In genomic region chr2:70942396-70942795, GRCh38 we compare ENCODE assay signal across 23 cellular contexts. TPM values are rescaled to one million over a fixed set of nuclear protein-coding genes. Genes with fewer than 3 reads are reported as not detected.
DNase-seq lines count a peak whose midpoint lies in the region; ATAC-seq and TF ChIP-seq lines count a peak whose summit lies in the region.
"Had no signal": no experiment of that assay in that cellular context is flagged by ENCODE, and none has a peak within 500 bp of the region (broad histone marks: within the 10 kb centered on the region; RNA-seq: fewer than 3 reads in every experiment).

No MANE protein-coding gene starts in this region.

- peak overlapping the region; percentile 78 for H2AK5ac ChIP-seq in neuronal stem cell (ENCODE audit: low read depth, low read length)

- no peak overlapping the region for H3K4me2 ChIP-seq in neuronal stem cell (ENCODE audit: insufficient read depth, low read length, poor library complexity, severe bottlenecking)
- H3K4me2 ChIP-seq: BLaER1, GM23338 had no signal

- no peak for ATAC-seq in activated naive CD8-positive, alpha-beta T cell treated with anti-CD3 and anti-CD28 coated beads, Interleukin-2, amount 10 ng/mL, durations not matched to agents 7 days and 5 days (ENCODE audit: low read depth)
- no peak for ATAC-seq in activated naive CD8-positive, alpha-beta T cell treated with anti-CD3 and anti-CD28 coated beads, Interleukin-2, amount 50 U/mL, for 24 hours
- ATAC-seq in upper lobe of left lung (ENCODE audit: low FRiP score in 2 of 2) (no peak), HG03025 (IDR thresholded peaks at IDR 0.05; ENCODE audit: low FRiP score, unreplicated experiment) (no peak)

- H3K4me1 Mint-ChIP-seq in activated naive CD8-positive, alpha-beta T cell treated with anti-CD3 and anti-CD28 coated beads, Interleukin-2, amount 10 ng/mL, durations not matched to agents 7 days and 5 days, result peaks cover 3% of the 10 kb centered on the region
- H3K4me1 Mint-ChIP-seq in activated naive CD8-positive, alpha-beta T cell treated with anti-CD3 and anti-CD28 coated beads, Interleukin-2, amount 50 U/mL, for 24 hours, result peaks cover 1% of the 10 kb centered on the region

- no peak overlapping the region for H3K9ac ChIP-seq in neuronal stem cell (ENCODE audit: low read depth, low read length, poor library complexity)
- H3K9ac ChIP-seq: BLaER1 had no signal

- H3K79me1 ChIP-seq in neuronal stem cell (ENCODE audit: low read depth, low read length), result no peaks in the 10 kb centered on the region

- WGBS in neuronal stem cell (ENCODE audit: extremely low coverage in 2 of 2, insufficient read length in 2 of 2, insufficient replicate concordance in 1 of 2), 2 donors, result no CpG with 5 or more reads among the region's 3 CpGs
- WGBS in upper lobe of left lung, 2 donors, result 57 to 60% methylated on average over 3 of the region's 3 CpGs

- peak overlapping the region; percentile 40 for H2BK5ac ChIP-seq in neuronal stem cell (ENCODE audit: low read length)

- no peak overlapping the region for H2AFZ ChIP-seq in neuronal stem cell (ENCODE audit: low read length)
- H2AFZ ChIP-seq: GM23338 had no signal

- no peak overlapping the region for H2BK120ac ChIP-seq in neuronal stem cell (ENCODE audit: low read depth, low read length)

- POLR2A ChIA-PET in activated naive CD8-positive, alpha-beta T cell treated with anti-CD3 and anti-CD28 coated beads, Interleukin-2, amount 10 ng/mL, durations not matched to agents 7 days and 5 days (lab: Charles Lee), result no interaction called here

- H2BK12ac ChIP-seq in neuronal stem cell (ENCODE audit: low read length), result no peak overlapping the region

- no peaks in the 10 kb centered on the region for H3K36me3 Mint-ChIP-seq in activated naive CD8-positive, alpha-beta T cell treated with anti-CD3 and anti-CD28 coated beads, Interleukin-2, amount 10 ng/mL, durations not matched to agents 7 days and 5 days
- no peaks in the 10 kb centered on the region for H3K36me3 Mint-ChIP-seq in activated naive CD8-positive, alpha-beta T cell treated with anti-CD3 and anti-CD28 coated beads, Interleukin-2, amount 50 U/mL, for 24 hours (ENCODE audit: low read depth)

- TF ChIP-seq EP300 in upper lobe of left lung (IDR thresholded peaks at IDR 0.05), result no peak

- no peak overlapping the region for H3K23ac ChIP-seq in neuronal stem cell (ENCODE audit: low read depth, low read length, poor library complexity)

- peak; percentile 10 for DNase-seq in activated naive CD8-positive, alpha-beta T cell treated with anti-CD3 and anti-CD28 coated beads, Interleukin-2, amount 10 ng/mL, durations not matched to agents 7 days and 5 days
- DNase-seq in activated naive CD8-positive, alpha-beta T cell treated with anti-CD3 and anti-CD28 coated beads, Interleukin-2, amount 50 U/mL, for 24 hours, result no peak
- peak; percentile 58 for DNase-seq in coronary artery (ENCODE audit: low spot score)
- no peak for DNase-seq in neuronal stem cell (ENCODE audit: low spot score)
- DNase-seq in upper lobe of left lung, result no peak
- no peak for DNase-seq in NCI-H1092 (lab: John Stamatoyannopoulos, UW)
- DNase-seq: HCEC 1CT, NCI-H1048, NCI-H1436, NCI-H187, NCI-H2081 treated with DMSO at 0.1 percent for 48 hours, NCI-H2171, NCI-H226, NCI-H510A, NCI-H69, SHP77 treated with DMSO at 0.1 percent for 48 hours had no signal

- H3K4me1 ChIP-seq in neuronal stem cell (ENCODE audit: control insufficient read depth in 2 of 2, insufficient read depth in 1 of 2, low read depth in 1 of 2, low read length in 2 of 2) (peaks cover 57 to 65% of the 10 kb centered on the region in 2 donors), upper lobe of left lung (no peaks in the 10 kb centered on the region)

- no peak overlapping the region for H4K91ac ChIP-seq in neuronal stem cell (ENCODE audit: low read depth, low read length, poor library complexity)

- no peak for TF ChIP-seq CTCF in coronary artery (IDR thresholded peaks at IDR 0.05)
- TF ChIP-seq CTCF in upper lobe of left lung (IDR thresholded peaks at IDR 0.05), result no peak

- H3K4me3 Mint-ChIP-seq in activated naive CD8-positive, alpha-beta T cell treated with anti-CD3 and anti-CD28 coated beads, Interleukin-2, amount 10 ng/mL, durations not matched to agents 7 days and 5 days, result no peak overlapping the region
- H3K4me3 Mint-ChIP-seq in activated naive CD8-positive, alpha-beta T cell treated with anti-CD3 and anti-CD28 coated beads, Interleukin-2, amount 50 U/mL, for 24 hours, result no peak overlapping the region
- H3K4me3 Mint-ChIP-seq: CD4-positive, alpha-beta T cell; GM23338 had no signal

- no peak overlapping the region for H3K4ac ChIP-seq in neuronal stem cell (ENCODE audit: low read length)

- H3K27me3 ChIP-seq in neuronal stem cell (ENCODE audit: control insufficient read depth in 3 of 3, insufficient read depth in 3 of 3, low read depth in 1 of 3, low read length in 3 of 3), result peaks cover 0 to 5% (median 0%) of the 10 kb centered on the region in 3 experiments
- no peaks in the 10 kb centered on the region for H3K27me3 ChIP-seq in upper lobe of left lung
- H3K27me3 ChIP-seq: BLaER1 had no signal

- H3K9me3 Mint-ChIP-seq in activated naive CD8-positive, alpha-beta T cell treated with anti-CD3 and anti-CD28 coated beads, Interleukin-2, amount 10 ng/mL, durations not matched to agents 7 days and 5 days, result no peaks in the 10 kb centered on the region
- no peaks in the 10 kb centered on the region for H3K9me3 Mint-ChIP-seq in activated naive CD8-positive, alpha-beta T cell treated with anti-CD3 and anti-CD28 coated beads, Interleukin-2, amount 50 U/mL, for 24 hours
- H3K9me3 Mint-ChIP-seq: CD4-positive, alpha-beta T cell; GM23338 had no signal

- H3K4me3 ChIP-seq in coronary artery (no peak overlapping the region), neuronal stem cell (ENCODE audit: low read length in 2 of 2) (no peak overlapping the region), upper lobe of left lung (no peak overlapping the region)
- H3K4me3 ChIP-seq: BLaER1, GM23338, SK-N-MC had no signal

- no peak overlapping the region for H3K27ac Mint-ChIP-seq in activated naive CD8-positive, alpha-beta T cell treated with anti-CD3 and anti-CD28 coated beads, Interleukin-2, amount 10 ng/mL, durations not matched to agents 7 days and 5 days
- no peak overlapping the region for H3K27ac Mint-ChIP-seq in activated naive CD8-positive, alpha-beta T cell treated with anti-CD3 and anti-CD28 coated beads, Interleukin-2, amount 50 U/mL, for 24 hours
- H3K27ac Mint-ChIP-seq: CD4-positive, alpha-beta T cell; GM23338 had no signal

- no peak overlapping the region for H3K14ac ChIP-seq in neuronal stem cell (ENCODE audit: low read length)

- H3K36me3 ChIP-seq in neuronal stem cell (replicated peaks in 1 of 2; ENCODE audit: control insufficient read depth in 2 of 2, insufficient read depth in 2 of 2, low read length in 2 of 2) (no peaks in the 10 kb centered on the region), upper lobe of left lung (no peaks in the 10 kb centered on the region)

- no peak for TF ChIP-seq POLR2A in upper lobe of left lung (IDR thresholded peaks at IDR 0.05)

- H3K9me3 ChIP-seq in neuronal stem cell (replicated peaks in 1 of 2; ENCODE audit: control insufficient read depth in 2 of 2, insufficient read depth in 1 of 2, low read depth in 1 of 2, low read length in 2 of 2), result no peaks in the 10 kb centered on the region
- H3K9me3 ChIP-seq in upper lobe of left lung, result no peaks in the 10 kb centered on the region
- H3K9me3 ChIP-seq: BLaER1 had no signal

- no peak overlapping the region for H4K8ac ChIP-seq in neuronal stem cell (ENCODE audit: low read depth, low read length)

- H2BK15ac ChIP-seq in neuronal stem cell (ENCODE audit: low read length), result no peak overlapping the region

- peaks cover 19% of the 10 kb centered on the region for H3K27me3 Mint-ChIP-seq in activated naive CD8-positive, alpha-beta T cell treated with anti-CD3 and anti-CD28 coated beads, Interleukin-2, amount 10 ng/mL, durations not matched to agents 7 days and 5 days
- H3K27me3 Mint-ChIP-seq in activated naive CD8-positive, alpha-beta T cell treated with anti-CD3 and anti-CD28 coated beads, Interleukin-2, amount 50 U/mL, for 24 hours, result peaks cover 20% of the 10 kb centered on the region

- H3K27ac ChIP-seq in coronary artery (no peak overlapping the region), neuronal stem cell (replicated peaks; ENCODE audit: low read length) (no peak overlapping the region), upper lobe of left lung (no peak overlapping the region)
- H3K27ac ChIP-seq: BLaER1, RWPE1, SK-N-MC had no signal

- H3K18ac ChIP-seq in neuronal stem cell (ENCODE audit: low read length), result peak overlapping the region; percentile 24

RNA-seq across cellular contexts. Expression of gene ATP6V1B1, which starts 6.7 kb away (rescaled TPM):
- not detected for total RNA-seq in activated naive CD8-positive, alpha-beta T cell treated with anti-CD3 and anti-CD28 coated beads, Interleukin-2, amount 10 ng/mL, durations not matched to agents 7 days and 5 days
- polyA plus RNA-seq in neuronal stem cell (2013, experiment 1 of 2), result 1.9 TPM
- 2.3 TPM for polyA plus RNA-seq in neuronal stem cell (2013, experiment 2 of 2)
- total RNA-seq in upper lobe of left lung, result 10 to 100 TPM in 1 of 6 donors, 1 to 10 TPM in 4, not detected in 1; 1.6 to 23.0 (median 3.2) TPM
- total RNA-seq: CD4-positive, alpha-beta T cell; GM23338 had no signal
- polyA plus RNA-seq: GM23338 had no signal

RNA-seq across cellular contexts. Expression of gene ANKRD53, which starts 36.0 kb away (rescaled TPM):
- under 1 TPM; 0.28 to 0.33 TPM for total RNA-seq in activated naive CD8-positive, alpha-beta T cell treated with anti-CD3 and anti-CD28 coated beads, Interleukin-2, amount 10 ng/mL, durations not matched to agents 7 days and 5 days
- 0.33 TPM for polyA plus RNA-seq in neuronal stem cell (2013, experiment 1 of 2)
- polyA plus RNA-seq in neuronal stem cell (2013, experiment 2 of 2), result 0.35 TPM
- 10 to 100 TPM in 1 of 6 donors, 1 to 10 TPM in 2, under 1 TPM in 3; 0.26 to 10.5 (median 1.4) TPM for total RNA-seq in upper lobe of left lung
- total RNA-seq: Daoy had no signal

RNA-seq across cellular contexts. Expression of gene VAX2, which starts 42.0 kb away (rescaled TPM):
- not detected for total RNA-seq in activated naive CD8-positive, alpha-beta T cell treated with anti-CD3 and anti-CD28 coated beads, Interleukin-2, amount 10 ng/mL, durations not matched to agents 7 days and 5 days
- polyA plus RNA-seq in neuronal stem cell (2013, experiment 1 of 2), result 2.1 TPM
- 2.4 TPM for polyA plus RNA-seq in neuronal stem cell (2013, experiment 2 of 2)
- total RNA-seq in upper lobe of left lung, result 10 to 100 TPM in 1 of 6 donors, 1 to 10 TPM in 1, under 1 TPM in 3, not detected in 1; 0.83 to 10.5 (median 0.91) TPM
- total RNA-seq: CD4-positive, alpha-beta T cell; GM23338 had no signal
- polyA plus RNA-seq: GM23338 had no signal

RNA-seq across cellular contexts. Expression of gene TEX261, which starts 52.3 kb away (rescaled TPM):
- 10 to 100 TPM; 51.7 to 55.5 TPM for total RNA-seq in activated naive CD8-positive, alpha-beta T cell treated with anti-CD3 and anti-CD28 coated beads, Interleukin-2, amount 10 ng/mL, durations not matched to agents 7 days and 5 days
- 16.7 TPM for polyA plus RNA-seq in neuronal stem cell (2013, experiment 1 of 2)
- 16.5 TPM for polyA plus RNA-seq in neuronal stem cell (2013, experiment 2 of 2)
- total RNA-seq in upper lobe of left lung, result 10 to 100 TPM; 10.9 to 68.3 (median 33.8) TPM

Comparison
In these comparisons a context has a peak if more than half of its experiments do, and no peak if none do; other contexts are left out.
1. DNase-seq: peak in activated naive CD8-positive, alpha-beta T cell treated with anti-CD3 and anti-CD28 coated beads, Interleukin-2, amount 10 ng/mL, durations not matched to agents 7 days and 5 days (single experiment) and coronary artery (single experiment); none in activated naive CD8-positive, alpha-beta T cell treated with anti-CD3 and anti-CD28 coated beads, Interleukin-2, amount 50 U/mL, for 24 hours (single experiment), neuronal stem cell (single experiment), upper lobe of left lung (0 of 2) and NCI-H1092 (single experiment).